Comparison of ENCODE assay signal across 1 cellular context in genomic region chr12:112097641-112098040, GRCh38.
A peak's percentile ranks its signal among the peaks of the same experiment; 100 is the strongest.
TF ChIP-seq lines count a peak whose summit lies in the region.

No MANE protein-coding gene starts in this region.

TF ChIP-seq in K562, 482 proteins besides CTCF, POLR2A, EP300 and RAD21:
- TF ChIP-seq ZNF316 (IDR thresholded peaks at IDR 0.05) = peak; percentile 80
- peak; percentile 69 for TF ChIP-seq C11orf30 (IDR thresholded peaks at IDR 0.05; ENCODE audit: low read depth)
- TF ChIP-seq MAFG (tag; conservative IDR thresholded peaks at IDR 0.05) = 0 out of 2 replicates have a peak, but pooled peaks have one; percentile 36
- TF ChIP-seq NFIX (CRISPR knock-in tag; IDR thresholded peaks at IDR 0.05; ENCODE audit: low read depth) = no peak
- TF ChIP-seq SMARCC2 (IDR thresholded peaks at IDR 0.05; ENCODE audit: low read depth) = no peak
- TF ChIP-seq HDAC1 (IDR thresholded peaks at IDR 0.05) = no peak
- TF ChIP-seq HNRNPH1 (optimal IDR thresholded peaks at IDR 0.05; ENCODE audit: low read depth, low read length) = no peak
- TF ChIP-seq SMAD1 (IDR thresholded peaks at IDR 0.05; ENCODE audit: low read depth, low read length, partially characterized antibody) = no peak
